37 cellular contexts compared by ENCODE assay signal in genomic region chr6:117932676-117933075, GRCh38. TPM values are rescaled to one million over a fixed set of nuclear protein-coding genes. Genes with fewer than 3 reads are reported as not detected.
"Had no signal": no experiment of that assay in that cellular context is flagged by ENCODE, and none has a peak within 500 bp of the region (broad histone marks: within the 10 kb centered on the region; RNA-seq: fewer than 3 reads in every experiment).

No MANE protein-coding gene starts in this region.

- H3K27me3 Mint-ChIP-seq: activated B cell treated with CpG ODN at 0.5 μM for 24 hours; activated CD4-positive, alpha-beta memory T cell treated with anti-CD3 and anti-CD28 coated beads for 36 hours; activated CD4-positive, alpha-beta T cell treated with anti-CD3 and anti-CD28 coated beads, Interleukin-2, amount 10 ng/mL, durations not matched to agents 24 days and 14 days had no signal

- H3K4me1 Mint-ChIP-seq: activated B cell treated with CpG ODN at 0.5 μM for 24 hours; activated CD4-positive, alpha-beta T cell treated with anti-CD3 and anti-CD28 coated beads, Interleukin-2, amount 10 ng/mL, durations not matched to agents 24 days and 14 days; activated naive CD8-positive, alpha-beta T cell treated with anti-CD3 and anti-CD28 coated beads for 36 hours; activated T-helper 17 cell treated with anti-CD3 and anti-CD28 coated beads, Interleukin-2, amount 50 U/mL, for 72 hours; central memory CD8-positive, alpha-beta T cell had no signal

- DNase-seq: activated B cell treated with CpG ODN at 0.5 μM for 24 hours; activated CD4-positive, alpha-beta memory T cell treated with anti-CD3 and anti-CD28 coated beads for 36 hours; activated CD4-positive, alpha-beta T cell treated with anti-CD3 and anti-CD28 coated beads for 4 hours; activated CD4-positive, alpha-beta T cell treated with anti-CD3 and anti-CD28 coated beads, Interleukin-2, amount 10 ng/mL, durations not matched to agents 24 days and 14 days; activated CD4-positive, alpha-beta T cell treated with anti-CD3 and anti-CD28 coated beads, Interleukin-2, amount 50 U/mL, for 1 hour; activated CD4-positive, alpha-beta T cell treated with anti-CD3 and anti-CD28 coated beads, Interleukin-2, amount 50 U/mL, for 4 hours; activated CD4-positive, CD25-positive, alpha-beta regulatory T cell treated with anti-CD3 and anti-CD28 coated beads, Interleukin-2, amount 50 U/mL, for 72 hours; activated CD8-positive, alpha-beta memory T cell treated with anti-CD3 and anti-CD28 coated beads, Interleukin-2, amount 50 U/mL, for 4 hours; activated CD8-positive, alpha-beta T cell treated with anti-CD3 and anti-CD28 coated beads for 36 hours; activated effector memory CD4-positive, alpha-beta T cell treated with anti-CD3 and anti-CD28 coated beads, Interleukin-2, amount 50 U/mL, for 16 hours; activated gamma-delta T cell treated with Interleukin-2 at 50 U/mL for 16 hours; activated naive CD4-positive, alpha-beta T cell; activated naive CD4-positive, alpha-beta T cell treated with anti-CD3 and anti-CD28 coated beads for 36 hours; activated naive CD4-positive, alpha-beta T cell treated with anti-CD3 and anti-CD28 coated beads, Interleukin-2, amount 50 U/mL, for 16 hours; activated naive CD8-positive, alpha-beta T cell treated with anti-CD3 and anti-CD28 coated beads for 36 hours; activated T-cell treated with anti-CD3 and anti-CD28 coated beads for 4 hours; activated T-cell treated with anti-CD3 and anti-CD28 coated beads, Interleukin-2, amount 50 U/mL, for 1 hour; activated T-cell treated with anti-CD3 and anti-CD28 coated beads, Interleukin-2, amount 50 U/mL, for 4 hours; activated T-cell treated with anti-CD3 and anti-CD28 coated beads, Interleukin-2, amount 50 U/mL, for 72 hours; adrenal gland; amniotic stem cell; aorta; body of pancreas; caudate nucleus; cerebellar nuclear complex; T-helper 1 cell; T-helper 2 cell; T-helper 9 cell had no signal

- H3K4me3 Mint-ChIP-seq: activated B cell treated with CpG ODN at 0.5 μM for 24 hours; activated CD4-positive, alpha-beta memory T cell treated with anti-CD3 and anti-CD28 coated beads for 36 hours; activated CD4-positive, alpha-beta T cell treated with anti-CD3 and anti-CD28 coated beads, Interleukin-2, amount 10 ng/mL, durations not matched to agents 24 days and 14 days; activated CD8-positive, alpha-beta T cell treated with anti-CD3 and anti-CD28 coated beads for 36 hours; activated naive CD4-positive, alpha-beta T cell treated with anti-CD3 and anti-CD28 coated beads for 36 hours; activated naive CD8-positive, alpha-beta T cell treated with anti-CD3 and anti-CD28 coated beads for 36 hours; activated T-cell treated with anti-CD3 and anti-CD28 coated beads, Interleukin-2, amount 50 U/mL, for 4 hours; activated T-cell treated with anti-CD3 and anti-CD28 coated beads, Interleukin-2, amount 50 U/mL, for 72 hours; activated T-helper 1 cell treated with anti-CD3 and anti-CD28 coated beads, Interleukin-12 subunit alpha, Interleukin-12 subunit beta, Interleukin-2, Interleukin-4 antibody, amounts not matched to agents 30 ng/mL and 10 ng/mL and 1 ng/mL, durations not matched to agents 14 hours and 24 hours and 36 hours; activated T-helper 17 cell treated with anti-CD3 and anti-CD28 coated beads, Interleukin-2, amount 50 U/mL, for 72 hours; central memory CD8-positive, alpha-beta T cell; T-helper 1 cell treated with Interleukin-12 subunit alpha and Interleukin-12 subunit beta and Interleukin-4 antibody, amounts not matched to agents 30 μg/mL and 1 μg/mL, for 36 hours; T-helper 2 cell treated with Interferon-gamma antibody and Interleukin-4, amounts not matched to agents 5 μg/mL and 100 μg/mL, for 36 hours had no signal

- H3K9me3 Mint-ChIP-seq: activated CD4-positive, alpha-beta T cell treated with anti-CD3 and anti-CD28 coated beads, Interleukin-2, amount 10 ng/mL, durations not matched to agents 24 days and 14 days had no signal

- H3K36me3 Mint-ChIP-seq: activated naive CD8-positive, alpha-beta T cell treated with anti-CD3 and anti-CD28 coated beads for 36 hours had no signal

- H3K27ac Mint-ChIP-seq: activated B cell treated with CpG ODN at 0.5 μM for 24 hours; activated CD4-positive, alpha-beta memory T cell treated with anti-CD3 and anti-CD28 coated beads for 36 hours; activated CD4-positive, alpha-beta T cell treated with anti-CD3 and anti-CD28 coated beads, Interleukin-2, amount 10 ng/mL, durations not matched to agents 24 days and 14 days; activated CD8-positive, alpha-beta T cell treated with anti-CD3 and anti-CD28 coated beads for 36 hours; activated naive CD4-positive, alpha-beta T cell treated with anti-CD3 and anti-CD28 coated beads for 36 hours; activated naive CD4-positive, alpha-beta T cell treated with anti-CD3 and anti-CD28 coated beads, Interleukin-2, amount 50 U/mL, for 72 hours; activated naive CD8-positive, alpha-beta T cell treated with anti-CD3 and anti-CD28 coated beads for 36 hours; activated T-cell treated with anti-CD3 and anti-CD28 coated beads, Interleukin-2, amount 50 U/mL, for 72 hours; activated T-helper 1 cell treated with anti-CD3 and anti-CD28 coated beads, Interleukin-12 subunit alpha, Interleukin-12 subunit beta, Interleukin-2, Interleukin-4 antibody, amounts not matched to agents 30 ng/mL and 10 ng/mL and 1 ng/mL, durations not matched to agents 14 hours and 24 hours and 36 hours; activated T-helper 17 cell treated with anti-CD3 and anti-CD28 coated beads, Interleukin-2, amount 50 U/mL, for 72 hours; T-helper 1 cell treated with Interleukin-12 subunit alpha and Interleukin-12 subunit beta and Interleukin-4 antibody, amounts not matched to agents 30 μg/mL and 1 μg/mL, for 36 hours; T-helper 2 cell treated with Interferon-gamma antibody and Interleukin-4, amounts not matched to agents 5 μg/mL and 100 μg/mL, for 36 hours had no signal

RNA-seq across cellular contexts. Expression of gene SLC35F1, which starts 25.6 kb away (rescaled TPM):
- total RNA-seq: activated B cell treated with CpG ODN at 0.5 μM for 24 hours; activated CD8-positive, alpha-beta memory T cell treated with anti-CD3 and anti-CD28 coated beads for 36 hours; activated naive CD4-positive, alpha-beta T cell treated with anti-CD3 and anti-CD28 coated beads, Interleukin-2, amount 50 U/mL, for 72 hours; activated T-helper 1 cell treated with anti-CD3 and anti-CD28 coated beads, Interleukin-12 subunit alpha, Interleukin-12 subunit beta, Interleukin-2, Interleukin-4 antibody, amounts not matched to agents 30 ng/mL and 10 ng/mL and 1 ng/mL, durations not matched to agents 14 hours and 24 hours and 36 hours; bronchial epithelial cell; chondrocyte had no signal
